8 cellular contexts compared by ENCODE assay signal in the genomic region with DNA sequence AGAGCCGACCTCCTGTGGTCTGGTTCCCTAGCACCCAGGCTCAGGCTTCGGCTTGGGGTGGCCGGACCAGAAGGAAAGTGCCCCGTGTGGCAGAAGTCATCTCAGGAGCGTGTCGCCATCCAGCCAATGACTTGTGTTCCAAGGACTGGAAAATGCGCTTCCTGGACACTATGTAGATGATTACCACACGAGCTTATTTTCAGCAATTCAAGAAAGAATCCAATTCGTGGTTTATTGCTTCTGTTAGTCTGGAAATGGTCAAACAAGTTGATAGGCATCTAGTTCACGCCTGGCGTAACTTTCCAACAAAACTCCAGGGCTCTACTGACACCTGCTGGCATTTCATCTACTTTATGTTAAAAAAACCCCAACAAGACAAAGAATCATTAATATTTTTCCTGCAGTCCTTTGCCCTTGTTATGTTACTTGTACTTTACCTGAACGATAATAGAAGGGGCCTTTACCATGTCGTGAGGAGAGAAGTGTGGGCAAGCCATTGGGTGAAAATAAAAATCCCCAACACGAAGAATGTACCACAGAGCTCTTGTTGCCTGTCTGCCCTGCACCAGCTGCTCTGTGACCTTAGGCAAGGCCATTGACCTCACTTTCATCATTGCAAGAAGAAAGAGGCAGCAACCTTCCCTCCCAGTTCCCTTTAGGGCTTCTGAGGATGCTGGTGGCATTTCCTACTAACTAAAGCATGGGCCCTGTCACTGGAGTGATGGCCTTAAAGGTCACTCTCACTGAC.
DNase-seq lines count a peak whose midpoint lies in the region; ATAC-seq and TF ChIP-seq lines count a peak whose summit lies in the region.

No MANE protein-coding gene starts in this region.

- H3K27ac ChIP-seq in lower lobe of right lung, result peak overlapping the region; percentile 8

- no peak overlapping the region for H3K27ac Mint-ChIP-seq in activated CD8-positive, alpha-beta T cell treated with anti-CD3 and anti-CD28 coated beads for 36 hours
- H3K27ac Mint-ChIP-seq in activated CD8-positive, alpha-beta T cell treated with anti-CD3 and anti-CD28 coated beads, Interleukin-2, amount 10 ng/mL, durations not matched to agents 7 days and 5 days, result no peak overlapping the region

- peaks cover 9% of the 10 kb centered on the region for H3K4me1 ChIP-seq in lower lobe of right lung

- no peak overlapping the region for H3K4me3 Mint-ChIP-seq in activated CD8-positive, alpha-beta T cell treated with anti-CD3 and anti-CD28 coated beads for 36 hours
- no peak overlapping the region for H3K4me3 Mint-ChIP-seq in activated CD8-positive, alpha-beta T cell treated with anti-CD3 and anti-CD28 coated beads, Interleukin-2, amount 10 ng/mL, durations not matched to agents 7 days and 5 days

- H3K27me3 ChIP-seq in lower lobe of right lung (ENCODE audit: low read depth), result no peaks in the 10 kb centered on the region

- peak overlapping the region; percentile 18 for H3K4me3 ChIP-seq in choroid plexus epithelial cell (ENCODE audit: low read depth, low read length)
- no peak overlapping the region for H3K4me3 ChIP-seq in lower lobe of right lung

- no peaks in the 10 kb centered on the region for H3K36me3 Mint-ChIP-seq in activated CD8-positive, alpha-beta T cell treated with anti-CD3 and anti-CD28 coated beads for 36 hours (ENCODE audit: low read depth)
- H3K36me3 Mint-ChIP-seq in activated CD8-positive, alpha-beta T cell treated with anti-CD3 and anti-CD28 coated beads, Interleukin-2, amount 10 ng/mL, durations not matched to agents 7 days and 5 days (ENCODE audit: low read depth), result no peaks in the 10 kb centered on the region

- H3K9me3 ChIP-seq in lower lobe of right lung, result no peaks in the 10 kb centered on the region

- no peak for ATAC-seq in activated CD8-positive, alpha-beta T cell treated with anti-CD3 and anti-CD28 coated beads for 36 hours
- no peak for ATAC-seq in activated CD8-positive, alpha-beta T cell treated with anti-CD3 and anti-CD28 coated beads, Interleukin-2, amount 10 ng/mL, durations not matched to agents 7 days and 5 days
- peak in 1 of 2 donors; percentile 43 for ATAC-seq in lower lobe of right lung
- no peak for ATAC-seq in HG03521 (IDR thresholded peaks at IDR 0.05; ENCODE audit: unreplicated experiment)

- TF ChIP-seq CTCF in activated CD8-positive, alpha-beta T cell treated with anti-CD3 and anti-CD28 coated beads for 36 hours (IDR thresholded peaks at IDR 0.05), result no peak
- TF ChIP-seq CTCF in choroid plexus epithelial cell (conservative IDR thresholded peaks at IDR 0.05; ENCODE audit: low read depth, low read length) (peak; percentile 69), lower lobe of right lung (IDR thresholded peaks at IDR 0.05) (peak; percentile 47)

- H3K36me3 ChIP-seq in lower lobe of right lung, result peaks cover 6% of the 10 kb centered on the region

- POLR2A ChIA-PET in activated CD8-positive, alpha-beta T cell treated with anti-CD3 and anti-CD28 coated beads for 36 hours (lab: Charles Lee), result no interaction called here
- POLR2A ChIA-PET in activated CD8-positive, alpha-beta T cell treated with anti-CD3 and anti-CD28 coated beads, Interleukin-2, amount 10 ng/mL, durations not matched to agents 7 days and 5 days (lab: Charles Lee), result no interaction called here

- no peaks in the 10 kb centered on the region for H3K4me1 Mint-ChIP-seq in activated CD8-positive, alpha-beta T cell treated with anti-CD3 and anti-CD28 coated beads for 36 hours (ENCODE audit: low read depth)
- no peaks in the 10 kb centered on the region for H3K4me1 Mint-ChIP-seq in activated CD8-positive, alpha-beta T cell treated with anti-CD3 and anti-CD28 coated beads, Interleukin-2, amount 10 ng/mL, durations not matched to agents 7 days and 5 days (ENCODE audit: low read depth)

- CTCF ChIA-PET in activated CD8-positive, alpha-beta T cell treated with anti-CD3 and anti-CD28 coated beads for 36 hours (lab: Charles Lee), result interaction anchor here (1.8 kb wide), 1 partner anchor 14 kb away, joined by 5 read pairs; no protein-coding TSS in a partner anchor
- CTCF ChIA-PET in activated CD8-positive, alpha-beta T cell treated with anti-CD3 and anti-CD28 coated beads, Interleukin-2, amount 10 ng/mL, durations not matched to agents 7 days and 5 days (lab: Charles Lee), result interaction anchor here (1.2 kb wide), 1 partner anchor 506 kb away, joined by 3 read pairs; no protein-coding TSS in a partner anchor

- no peaks in the 10 kb centered on the region for H3K9me3 Mint-ChIP-seq in activated CD8-positive, alpha-beta T cell treated with anti-CD3 and anti-CD28 coated beads for 36 hours
- no peaks in the 10 kb centered on the region for H3K9me3 Mint-ChIP-seq in activated CD8-positive, alpha-beta T cell treated with anti-CD3 and anti-CD28 coated beads, Interleukin-2, amount 10 ng/mL, durations not matched to agents 7 days and 5 days (ENCODE audit: insufficient read depth)

- H3K27me3 Mint-ChIP-seq in activated CD8-positive, alpha-beta T cell treated with anti-CD3 and anti-CD28 coated beads for 36 hours, result peaks cover 1% of the 10 kb centered on the region
- H3K27me3 Mint-ChIP-seq in activated CD8-positive, alpha-beta T cell treated with anti-CD3 and anti-CD28 coated beads, Interleukin-2, amount 10 ng/mL, durations not matched to agents 7 days and 5 days (ENCODE audit: low read depth), result no peaks in the 10 kb centered on the region

- intact Hi-C loops in activated CD8-positive, alpha-beta T cell treated with anti-CD3 and anti-CD28 coated beads for 36 hours (cut with micrococcal nuclease), result no loop called here
- intact Hi-C loops in lower lobe of right lung (cut with DNase I), result no loop called here

- DNase-seq in activated CD8-positive, alpha-beta T cell treated with anti-CD3 and anti-CD28 coated beads for 36 hours, result peak; percentile 6
- no peak for DNase-seq in activated CD8-positive, alpha-beta T cell treated with anti-CD3 and anti-CD28 coated beads, Interleukin-2, amount 10 ng/mL, durations not matched to agents 7 days and 5 days
- peak; percentile 63 for DNase-seq in NCI-H460 (ENCODE audit: extremely low read depth, low read depth)
- peak; percentile 89 for DNase-seq in choroid plexus epithelial cell (ENCODE audit: low read depth)
- DNase-seq in lower lobe of right lung, result no peak
- no peak for DNase-seq in activated CD4-positive, CD25-positive, alpha-beta regulatory T cell (lab: John Stamatoyannopoulos, UW)
- DNase-seq in activated CD4-positive, alpha-beta T cell treated with anti-CD3 and anti-CD28 coated beads for 1 hour, result no peak

Comparison
In these comparisons a context has a peak if more than half of its experiments do, and no peak if none do; other contexts are left out.
1. DNase-seq: peak in activated CD8-positive, alpha-beta T cell treated with anti-CD3 and anti-CD28 coated beads for 36 hours (single experiment), NCI-H460 (single experiment) and choroid plexus epithelial cell (single experiment); none in activated CD8-positive, alpha-beta T cell treated with anti-CD3 and anti-CD28 coated beads, Interleukin-2, amount 10 ng/mL, durations not matched to agents 7 days and 5 days (single experiment), lower lobe of right lung (single experiment), activated CD4-positive, CD25-positive, alpha-beta regulatory T cell (0 of 4) and activated CD4-positive, alpha-beta T cell treated with anti-CD3 and anti-CD28 coated beads for 1 hour (single experiment).